8 cellular contexts compared by ENCODE assay signal in genomic region chr11:3422380-3423137, GRCh38. TPM values are rescaled to one million over a fixed set of nuclear protein-coding genes. Genes with fewer than 3 reads are reported as not detected.
DNase-seq lines count a peak whose midpoint lies in the region; ATAC-seq and TF ChIP-seq lines count a peak whose summit lies in the region.
"Not testable (repeated sequence)": the region's sequence is repeated elsewhere in the genome, so short reads cannot be mapped to it uniquely, and the experiment has no call there.

No MANE protein-coding gene starts in this region.

- H3K9ac ChIP-seq in BLaER1 treated with 17β-estradiol and CSF1 and Interleukin-3, amounts not matched to agents 10 nM and 100 nM = peak overlapping the region; percentile 70 to 82 (median 79)
- peak overlapping the region in 1 of 2 donors; percentile 38 for H3K9ac ChIP-seq in liver (ENCODE audit: low read depth in 1 of 2, low read length in 2 of 2)

- H3K4me2 ChIP-seq in BLaER1 treated with 17β-estradiol and CSF1 and Interleukin-3, amounts not matched to agents 10 nM and 100 nM = peak overlapping the region; percentile 83 to 98 (median 95)

- not testable (repeated sequence) for TF ChIP-seq RAD21 in liver (IDR thresholded peaks at IDR 0.05)

- DNase-seq in NCI-H774 (lab: John Stamatoyannopoulos, UW) = peak; percentile 96
- peak; percentile 99 for DNase-seq in activated CD4-positive, alpha-beta T cell treated with anti-CD3 and anti-CD28 coated beads, Interleukin-2, amount 50 U/mL, for 48 hours
- DNase-seq in dermis microvascular lymphatic vessel endothelial cell (ENCODE audit: low read depth in 2 of 2) = peak; percentile 82 to 93
- DNase-seq in stimulated activated CD4-positive, alpha-beta T cell treated with anti-CD3 and anti-CD28 coated beads, Interleukin-4, amount 100 ng/mL, for 1 hour = peak; percentile 97

- peak overlapping the region; percentile 58 to 80 (median 72); a peak in 21 of 22 replicates for H3K27ac ChIP-seq in BLaER1 treated with 17β-estradiol and CSF1 and Interleukin-3, amounts not matched to agents 10 nM and 100 nM
- H3K27ac ChIP-seq in liver (ENCODE audit: low read depth in 1 of 2, low read length in 2 of 2) = peak overlapping the region; percentile 68 to 78

- TF ChIP-seq CTCF in liver (IDR thresholded peaks at IDR 0.05; ENCODE audit: low read depth, low read length, missing input control) = not testable (repeated sequence)

- not testable (repeated sequence) for H3K36me3 ChIP-seq in BLaER1 treated with 17β-estradiol and CSF1 and Interleukin-3, amounts not matched to agents 10 nM and 100 nM; liver (ENCODE audit: control insufficient read depth in 4 of 4, insufficient read depth in 3 of 4, low read depth in 1 of 4, low read length in 3 of 4)

- under 1% methylated on average over 66 of the region's 66 CpGs for WGBS in liver

- peak overlapping the region; percentile 65 to 77 (median 71) for H3K4me3 ChIP-seq in BLaER1 treated with 17β-estradiol and CSF1 and Interleukin-3, amounts not matched to agents 10 nM and 100 nM
- H3K4me3 ChIP-seq in liver (ENCODE audit: low read depth in 1 of 3, low read length in 3 of 3) = peak overlapping the region; percentile 58 to 63 (median 60)

- ATAC-seq in GM19452 (IDR thresholded peaks at IDR 0.05; ENCODE audit: unreplicated experiment) (peak; percentile 94), HG03571 (IDR thresholded peaks at IDR 0.05; ENCODE audit: unreplicated experiment) (peak; percentile 94)

- H4K20me1 ChIP-seq in BLaER1 treated with 17β-estradiol and CSF1 and Interleukin-3, amounts not matched to agents 10 nM and 100 nM = not testable (repeated sequence)

- H3K9me3 ChIP-seq in BLaER1 treated with 17β-estradiol and CSF1 and Interleukin-3, amounts not matched to agents 10 nM and 100 nM (replicated peaks in 1 of 11); liver (ENCODE audit: control insufficient read depth in 4 of 4, low read length in 3 of 4): not testable (repeated sequence)

- H3K4me1 ChIP-seq in BLaER1 treated with 17β-estradiol and CSF1 and Interleukin-3, amounts not matched to agents 10 nM and 100 nM = peaks cover 3 to 46% (median 37%) of the 10 kb centered on the region in 10 experiments; a peak in 17 of 20 replicates
- H3K4me1 ChIP-seq in liver (ENCODE audit: control insufficient read depth in 4 of 4, insufficient read depth in 4 of 4, low read length in 3 of 4) = peaks cover 0 to 10% (median 3%) of the 10 kb centered on the region in 4 donors

- H3K27me3 ChIP-seq in BLaER1 treated with 17β-estradiol and CSF1 and Interleukin-3, amounts not matched to agents 10 nM and 100 nM; liver (ENCODE audit: control insufficient read depth in 4 of 4, insufficient read depth in 4 of 4, low read length in 3 of 4): not testable (repeated sequence)

TF ChIP-seq in liver, 16 proteins besides CTCF, POLR2A, EP300 and RAD21:
- TF ChIP-seq NR2F2 (IDR thresholded peaks at IDR 0.05) (peak; percentile 22), RXRA (IDR thresholded peaks at IDR 0.05) (peak; percentile 77 to 81), HNF4G (IDR thresholded peaks at IDR 0.05) (peak; percentile 23), HNF4A (conservative IDR thresholded peaks at IDR 0.05) (peak; percentile 62 to 66), GABPA (IDR thresholded peaks at IDR 0.05 in 1 of 2, conservative IDR thresholded peaks at IDR 0.05 in 1 of 2) (peak in 1 of 2 donors; percentile 54), YY1 (IDR thresholded peaks at IDR 0.05) (peak; percentile 41), EGR1 (IDR thresholded peaks at IDR 0.05; ENCODE audit: low read depth in 2 of 2) (peak in 1 of 2 donors; percentile 29), JUND (IDR thresholded peaks at IDR 0.05) (peak; percentile 35 to 81), SP1 (IDR thresholded peaks at IDR 0.05) (peak; percentile 88)

RNA-seq across cellular contexts. Expression of gene ZNF195, which starts 43.6 kb away (rescaled TPM):
- 13.5 and 19.8 TPM in 2 replicates for total RNA-seq in dermis microvascular lymphatic vessel endothelial cell
- total RNA-seq in liver = 10 to 100 TPM in 1 of 2 donors, 1 to 10 TPM in 1; 9.9 to 12.3 TPM
- 10 to 100 TPM in 1 of 2 donors, 1 to 10 TPM in 1; 4.3 to 12.4 TPM for polyA plus RNA-seq in liver

Comparison
In these comparisons a context has a peak if more than half of its experiments do, and no peak if none do; other contexts are left out.
1. Peak in every context shown above with its lines: DNase-seq, ATAC-seq, H3K4me3 ChIP-seq and H3K27ac ChIP-seq.